Comparison of ENCODE assay signal across 13 cellular contexts in genomic region chr2:20625920-20626697, GRCh38. TPM values are rescaled to one million over a fixed set of nuclear protein-coding genes. Genes with fewer than 3 reads are reported as not detected.
DNase-seq lines count a peak whose midpoint lies in the region; ATAC-seq and TF ChIP-seq lines count a peak whose summit lies in the region.
"Had no signal": no experiment of that assay in that cellular context is flagged by ENCODE, and none has a peak within 500 bp of the region (broad histone marks: within the 10 kb centered on the region; RNA-seq: fewer than 3 reads in every experiment).

No MANE protein-coding gene starts in this region.

- H3K9ac ChIP-seq in BLaER1 treated with 17β-estradiol and CSF1 and Interleukin-3, amounts not matched to agents 10 nM and 100 nM, result peak overlapping the region in 1 of 11 experiments; percentile 42; a peak in 1 of 22 replicates

- no peak overlapping the region for H3K4me3 Mint-ChIP-seq in progenitor cell of endocrine pancreas (ENCODE audit: low read depth)
- H3K4me3 Mint-ChIP-seq: stimulated activated naive CD8-positive, alpha-beta T cell treated with anti-CD3 and anti-CD28 coated beads, Interleukin-15, amount 100 ng/mL, for 72 hours had no signal

- TF ChIP-seq POLR2A in GM18505 (IDR thresholded peaks at IDR 0.05; ENCODE audit: borderline replicate concordance, extremely low read depth, insufficient read depth, insufficient read length), result no peak

- no peak overlapping the region for H3K27ac ChIP-seq in BLaER1 treated with 17β-estradiol and CSF1 and Interleukin-3, amounts not matched to agents 10 nM and 100 nM
- H3K27ac ChIP-seq: cardiac muscle cell had no signal

- H3K36me3 Mint-ChIP-seq in progenitor cell of endocrine pancreas (ENCODE audit: insufficient read depth), result peaks cover 2% of the 10 kb centered on the region

- no peak for TF ChIP-seq CTCF in progenitor cell of endocrine pancreas (IDR thresholded peaks at IDR 0.05; ENCODE audit: unreplicated experiment)

- H3K4me1 Mint-ChIP-seq in progenitor cell of endocrine pancreas (ENCODE audit: low read depth), result peaks cover 8% of the 10 kb centered on the region
- H3K4me1 Mint-ChIP-seq: naive B cell; stimulated activated naive CD8-positive, alpha-beta T cell treated with anti-CD3 and anti-CD28 coated beads, Interleukin-15, amount 100 ng/mL, for 72 hours had no signal

- H3K27me3 ChIP-seq in BLaER1 treated with 17β-estradiol and CSF1 and Interleukin-3, amounts not matched to agents 10 nM and 100 nM, result peaks cover 0 to 12% (median 0%) of the 10 kb centered on the region in 11 experiments; a peak in 3 of 22 replicates
- H3K27me3 ChIP-seq: cardiac muscle cell had no signal

- no peaks in the 10 kb centered on the region for H3K9me3 ChIP-seq in BLaER1 treated with 17β-estradiol and CSF1 and Interleukin-3, amounts not matched to agents 10 nM and 100 nM (replicated peaks in 1 of 11)

- H3K27me3 Mint-ChIP-seq in progenitor cell of endocrine pancreas, result no peaks in the 10 kb centered on the region
- H3K27me3 Mint-ChIP-seq: naive B cell; stimulated activated naive CD8-positive, alpha-beta T cell treated with anti-CD3 and anti-CD28 coated beads, Interleukin-15, amount 100 ng/mL, for 72 hours had no signal

- peak overlapping the region; percentile 78 for H3K27ac Mint-ChIP-seq in progenitor cell of endocrine pancreas

- peak overlapping the region in 7 of 11 experiments; percentile 72 to 89 (median 83); a peak in 13 of 22 replicates for H3K4me2 ChIP-seq in BLaER1 treated with 17β-estradiol and CSF1 and Interleukin-3, amounts not matched to agents 10 nM and 100 nM

- peaks cover 4 to 94% (median 23%) of the 10 kb centered on the region in 11 experiments; a peak in 19 of 22 replicates for H4K20me1 ChIP-seq in BLaER1 treated with 17β-estradiol and CSF1 and Interleukin-3, amounts not matched to agents 10 nM and 100 nM

- no peaks in the 10 kb centered on the region for H3K9me3 Mint-ChIP-seq in progenitor cell of endocrine pancreas (ENCODE audit: low read depth)
- H3K9me3 Mint-ChIP-seq: naive B cell; stimulated activated naive CD8-positive, alpha-beta T cell treated with anti-CD3 and anti-CD28 coated beads, Interleukin-15, amount 100 ng/mL, for 72 hours had no signal

- no peak overlapping the region for H3K4me3 ChIP-seq in BLaER1 treated with 17β-estradiol and CSF1 and Interleukin-3, amounts not matched to agents 10 nM and 100 nM
- H3K4me3 ChIP-seq: cardiac muscle cell had no signal

- DNase-seq in brain pericyte (ENCODE audit: low read depth, low spot score) (peak; percentile 83), hepatic stellate cell (ENCODE audit: low spot score) (peak; percentile 80), progenitor cell of endocrine pancreas (ENCODE audit: low spot score, unreplicated experiment) (no peak), T-helper 1 cell (no peak), SW 1271 (lab: John Stamatoyannopoulos, UW) (no peak)
- DNase-seq: naive B cell; stimulated activated CD4-positive, alpha-beta T cell treated with anti-CD3 and anti-CD28 coated beads, Interleukin-2, amount 100 ng/mL, for 24 hours; stimulated activated naive CD8-positive, alpha-beta T cell treated with anti-CD3 and anti-CD28 coated beads, Interleukin-15, amount 100 ng/mL, for 72 hours; T-helper 9 cell had no signal

- H3K36me3 ChIP-seq in BLaER1 treated with 17β-estradiol and CSF1 and Interleukin-3, amounts not matched to agents 10 nM and 100 nM, result peaks cover 0 to 88% (median 17%) of the 10 kb centered on the region in 11 experiments; a peak in 15 of 22 replicates
- H3K36me3 ChIP-seq: cardiac muscle cell had no signal

- peaks cover 8 to 66% (median 40%) of the 10 kb centered on the region in 10 experiments; a peak in 19 of 20 replicates for H3K4me1 ChIP-seq in BLaER1 treated with 17β-estradiol and CSF1 and Interleukin-3, amounts not matched to agents 10 nM and 100 nM

- no peak for ATAC-seq in GM21825 (IDR thresholded peaks at IDR 0.05; ENCODE audit: unreplicated experiment)
- ATAC-seq in GM18505 (IDR thresholded peaks at IDR 0.05; ENCODE audit: unreplicated experiment), result no peak

RNA-seq across cellular contexts. Expression of gene HS1BP3, which starts 24.8 kb away (rescaled TPM):
- 15.9 and 16.5 TPM in 2 replicates for total RNA-seq in progenitor cell of endocrine pancreas

RNA-seq across cellular contexts. Expression of gene GDF7, which starts 40.8 kb away (rescaled TPM):
- total RNA-seq in progenitor cell of endocrine pancreas, result 0.16 and 0.17 TPM in 2 replicates

Comparison
In these comparisons a context has a peak if more than half of its experiments do, and no peak if none do; other contexts are left out.
1. DNase-seq: peak in brain pericyte (single experiment) and hepatic stellate cell (single experiment); none in progenitor cell of endocrine pancreas (single experiment), T-helper 1 cell (0 of 5) and SW 1271 (0 of 2).